8 cellular contexts compared by ENCODE assay signal in genomic region chr7:76437873-76438272, GRCh38. TPM values are rescaled to one million over a fixed set of nuclear protein-coding genes. Genes with fewer than 3 reads are reported as not detected.
A peak's percentile ranks its signal among the peaks of the same experiment; 100 is the strongest.
DNase-seq lines count a peak whose midpoint lies in the region; ATAC-seq and TF ChIP-seq lines count a peak whose summit lies in the region.
"Not testable (repeated sequence)": the region's sequence is repeated elsewhere in the genome, so short reads cannot be mapped to it uniquely, and the experiment has no call there.

No MANE protein-coding gene starts in this region.

- TF ChIP-seq CTCF in CD8-positive, alpha-beta T cell (IDR thresholded peaks at IDR 0.05), result peak; percentile 42
- peak; percentile 47 for TF ChIP-seq CTCF in coronary artery (IDR thresholded peaks at IDR 0.05)
- TF ChIP-seq CTCF in liver (IDR thresholded peaks at IDR 0.05; ENCODE audit: low read depth, low read length, missing input control), result peak; percentile 49

- H3K9me3 ChIP-seq in CD8-positive, alpha-beta T cell (ENCODE audit: low read length); liver (ENCODE audit: control insufficient read depth in 4 of 4, low read length in 3 of 4): not testable (repeated sequence)

- H3K4me3 Mint-ChIP-seq in CD8-positive, alpha-beta T cell, result not testable (repeated sequence)

- not testable (repeated sequence) for H3K27ac ChIP-seq in CD8-positive, alpha-beta T cell (ENCODE audit: low read depth, low read length); coronary artery; liver (ENCODE audit: low read depth in 1 of 2, low read length in 2 of 2)

- H3K4me1 Mint-ChIP-seq in CD8-positive, alpha-beta T cell (ENCODE audit: low read depth), result not testable (repeated sequence)

- H3K27ac Mint-ChIP-seq in CD8-positive, alpha-beta T cell, result not testable (repeated sequence)

- ATAC-seq in CD8-positive, alpha-beta T cell, result peak; percentile 64
- ATAC-seq in GM19455 (IDR thresholded peaks at IDR 0.05; ENCODE audit: unreplicated experiment), result peak; percentile 56

- H3K9ac ChIP-seq in liver (ENCODE audit: low read depth in 1 of 2, low read length in 2 of 2), result not testable (repeated sequence)

- H3K9me3 Mint-ChIP-seq in CD8-positive, alpha-beta T cell, result not testable (repeated sequence)

- TF ChIP-seq RAD21 in liver (IDR thresholded peaks at IDR 0.05), result peak; percentile 70 to 73

- DNase-seq in CD8-positive, alpha-beta T cell, result peak; percentile 25 to 70 (median 57)
- DNase-seq in HT1080 (ENCODE audit: low read depth), result peak; percentile 83
- peak; percentile 47 for DNase-seq in NCI-H82 treated with DMSO at 0.1 percent for 48 hours (lab: John Stamatoyannopoulos, UW; ENCODE audit: unreplicated experiment)
- DNase-seq in activated CD4-positive, alpha-beta T cell treated with anti-CD3 and anti-CD28 coated beads, Interleukin-2, amount 50 U/mL, for 1 hour, result peak; percentile 48
- not testable (repeated sequence) for DNase-seq in coronary artery (ENCODE audit: low spot score)
- DNase-seq in stimulated activated CD4-positive, alpha-beta T cell treated with anti-CD3 and anti-CD28 coated beads, Interleukin-2, amount 100 ng/mL, for 24 hours, result peak; percentile 57 to 60

- intact Hi-C loops in CD8-positive, alpha-beta T cell (cut with DNase I, micrococcal nuclease), result not testable (repeated sequence)

- peaks cover 11% of the 10 kb centered on the region for H3K36me3 Mint-ChIP-seq in CD8-positive, alpha-beta T cell

- H3K36me3 ChIP-seq in CD8-positive, alpha-beta T cell (ENCODE audit: insufficient read depth, low read length); liver (ENCODE audit: control insufficient read depth in 4 of 4, insufficient read depth in 3 of 4, low read depth in 1 of 4, low read length in 3 of 4): not testable (repeated sequence)

- WGBS in liver, result 20% methylated on average over 2 of the region's 2 CpGs

- not testable (repeated sequence) for H3K27me3 Mint-ChIP-seq in CD8-positive, alpha-beta T cell (ENCODE audit: low read depth)

- POLR2A ChIA-PET in CD8-positive, alpha-beta T cell (lab: Charles Lee), result not testable (repeated sequence)

- CTCF ChIA-PET in CD8-positive, alpha-beta T cell (lab: Charles Lee), result not testable (repeated sequence)

- not testable (repeated sequence) for H3K27me3 ChIP-seq in CD8-positive, alpha-beta T cell (ENCODE audit: insufficient read depth, low read length); liver (ENCODE audit: control insufficient read depth in 4 of 4, insufficient read depth in 4 of 4, low read length in 3 of 4)

- H3K4me1 ChIP-seq in CD8-positive, alpha-beta T cell (ENCODE audit: insufficient read depth, low read length); liver (ENCODE audit: control insufficient read depth in 4 of 4, insufficient read depth in 4 of 4, low read length in 3 of 4): not testable (repeated sequence)

- not testable (repeated sequence) for H3K4me3 ChIP-seq in CD8-positive, alpha-beta T cell (ENCODE audit: low read depth, low read length); coronary artery; liver (ENCODE audit: low read depth in 1 of 3, low read length in 3 of 3)

RNA-seq across cellular contexts. Expression of gene ZP3, which starts 13.1 kb away (rescaled TPM):
- 1 to 10 TPM; 6.6 to 9.8 TPM for total RNA-seq in CD8-positive, alpha-beta T cell
- 0.94 and 2.5 TPM in 2 replicates for total RNA-seq in HT1080 (2014; rRNA removed; shearing (Covaris generic))
- 0.63 and 1.6 TPM in 2 replicates for polyA plus RNA-seq in HT1080 (2015; cell fraction: cytosol; rRNA removed)
- polyA plus RNA-seq in HT1080 (2015; cell fraction: nucleus; rRNA removed), result not detected in 2 replicates
- total RNA-seq in liver, result under 1 TPM; 0.25 to 0.47 TPM
- polyA plus RNA-seq in liver, result under 1 TPM; 0.43 to 0.45 TPM

RNA-seq across cellular contexts. Expression of gene DTX2, which starts 23.6 kb away (rescaled TPM):
- total RNA-seq in CD8-positive, alpha-beta T cell, result 10 to 100 TPM; 17.4 to 18.9 TPM
- 24.4 and 39.6 TPM in 2 replicates for total RNA-seq in HT1080 (2014; rRNA removed; shearing (Covaris generic))
- polyA plus RNA-seq in HT1080 (2015; cell fraction: cytosol; rRNA removed), result 34.7 and 40.9 TPM in 2 replicates
- polyA plus RNA-seq in HT1080 (2015; cell fraction: nucleus; rRNA removed), result 52.4 and 53.8 TPM in 2 replicates
- total RNA-seq in liver, result 1 to 10 TPM; 4.5 to 9.5 TPM
- 1 to 10 TPM; 4.8 to 7.3 TPM for polyA plus RNA-seq in liver

RNA-seq across cellular contexts. Expression of gene SSC4D, which starts 28.4 kb away (rescaled TPM):
- total RNA-seq in CD8-positive, alpha-beta T cell, result not detected
- total RNA-seq in HT1080 (2014; rRNA removed; shearing (Covaris generic)), result 0.23 and 0.73 TPM in 2 replicates
- 0.58 and 0.77 TPM in 2 replicates for polyA plus RNA-seq in HT1080 (2015; cell fraction: cytosol; rRNA removed)
- polyA plus RNA-seq in HT1080 (2015; cell fraction: nucleus; rRNA removed), result 0.29 and 0.57 TPM in 2 replicates
- 1 to 10 TPM; 1.2 to 1.3 TPM for total RNA-seq in liver
- polyA plus RNA-seq in liver, result 1 to 10 TPM; 1.7 to 2.3 TPM
